18 cellular contexts compared by ENCODE assay signal in the genomic region with DNA sequence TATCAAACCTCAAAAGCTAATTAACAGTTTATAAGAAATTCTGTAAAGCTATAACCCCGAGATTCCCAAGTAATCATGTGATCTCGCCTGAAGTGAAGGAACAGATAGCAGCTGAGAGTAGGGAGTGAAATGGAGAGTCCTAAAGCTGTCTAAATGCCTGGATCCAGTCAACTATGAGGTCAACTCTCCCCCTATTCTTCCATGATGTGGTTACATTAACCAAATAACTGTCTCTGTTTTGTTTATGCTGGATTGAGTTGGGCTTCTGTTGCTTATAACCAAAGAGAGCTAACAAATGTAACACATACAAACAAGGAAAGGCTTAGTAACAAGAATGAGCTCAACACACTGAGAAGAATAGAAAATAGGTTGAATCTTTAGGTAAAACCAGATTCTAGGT.
"Had no signal": no experiment of that assay in that cellular context is flagged by ENCODE, and none has a peak within 500 bp of the region (broad histone marks: within the 10 kb centered on the region; RNA-seq: fewer than 3 reads in every experiment).

No MANE protein-coding gene starts in this region.

- DNase-seq: Karpas-422, KG1, MM.1S, NCI-H1092 treated with DMSO at 0.1 percent for 48 hours, NCI-H1436, NCI-H187, NCI-H2029, NCI-H2081 treated with DMSO at 0.1 percent for 48 hours, NCI-H2171, NCI-H226, NCI-H446, NCI-H510A, NCI-H524 treated with DMSO at 0.1 percent for 48 hours, NCI-H69, NCI-H774, SHP77, SK-N-SH, SW 1271 had no signal
